Comparison of ENCODE assay signal across 8 cellular contexts in the genomic region with DNA sequence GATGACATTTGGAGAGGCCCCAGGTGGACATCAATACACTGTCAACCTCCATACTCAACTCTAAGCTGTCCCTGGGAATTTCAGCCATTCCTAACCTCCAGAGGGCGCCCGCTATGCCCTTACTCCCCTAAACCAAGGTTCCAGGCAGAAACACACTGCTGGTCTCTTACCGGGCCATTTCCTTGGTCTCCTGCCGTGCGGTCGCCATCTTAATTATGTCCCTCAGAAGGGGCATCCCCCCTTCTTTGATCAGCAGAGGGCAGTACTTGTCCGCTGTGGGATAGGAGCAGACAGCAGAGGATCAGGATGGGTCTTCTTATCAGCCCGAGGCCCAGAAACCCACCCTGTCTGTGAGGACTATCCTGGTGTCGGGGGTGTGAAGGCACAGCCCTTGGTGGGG. TPM values are rescaled to one million over a fixed set of nuclear protein-coding genes. Genes with fewer than 3 reads are reported as not detected.
DNase-seq lines count a peak whose midpoint lies in the region; ATAC-seq and TF ChIP-seq lines count a peak whose summit lies in the region.

No MANE protein-coding gene starts in this region.

- H3K27me3 Mint-ChIP-seq in brain: peaks cover 4% of the 10 kb centered on the region

- H3K4me1 Mint-ChIP-seq in brain: peaks cover 12% of the 10 kb centered on the region

- H3K4me3 ChIP-seq in HFF-Myc (replicated peaks; ENCODE audit: low read depth, low read length): no peak overlapping the region

- no peak for ATAC-seq in HG02973 (IDR thresholded peaks at IDR 0.05; ENCODE audit: unreplicated experiment)

- DNase-seq in COLO829 (ENCODE audit: low spot score) (peak; percentile 78), HFF-Myc (ENCODE audit: extremely low read depth, low read depth) (peak; percentile 74), NCI-H82 treated with DMSO at 0.1 percent for 48 hours (lab: John Stamatoyannopoulos, UW; ENCODE audit: unreplicated experiment) (peak; percentile 85), iPS-NIHi11 (ENCODE audit: low spot score) (peak; percentile 88), smooth muscle cell of the brain vasculature (ENCODE audit: low read depth, low spot score) (peak; percentile 64), NCI-H1436 treated with DMSO at 0.1 percent for 48 hours (lab: John Stamatoyannopoulos, UW) (no peak)

- H3K9me3 Mint-ChIP-seq in brain: no peaks in the 10 kb centered on the region

- H3K36me3 Mint-ChIP-seq in brain: peaks cover 32% of the 10 kb centered on the region

- TF ChIP-seq CTCF in HFF-Myc (IDR thresholded peaks at IDR 0.05; ENCODE audit: low read depth, low read length, missing control alignments) (peak; percentile 93), brain (conservative IDR thresholded peaks at IDR 0.05) (peak; percentile 55 to 72)

- H3K4me3 Mint-ChIP-seq in brain: peak overlapping the region in 1 of 5 experiments; percentile 7

- peak overlapping the region in 4 of 5 experiments; percentile 79 to 89 (median 82) for H3K27ac Mint-ChIP-seq in brain

RNA-seq across cellular contexts. Expression of gene ZDHHC12, which starts 9.3 kb away (rescaled TPM):
- polyA plus RNA-seq in brain (ENCODE audit: insufficient read depth, low read depth, low replicate concordance): 53.2 TPM

RNA-seq across cellular contexts. Expression of gene PKN3, which starts 31.0 kb away (rescaled TPM):
- polyA plus RNA-seq in brain (ENCODE audit: insufficient read depth, low read depth, low replicate concordance): 14.2 TPM

RNA-seq across cellular contexts. Expression of gene ZER1, which starts 38.5 kb away (rescaled TPM):
- polyA plus RNA-seq in brain (ENCODE audit: insufficient read depth, low read depth, low replicate concordance): 96.5 TPM

RNA-seq across cellular contexts. Expression of gene SET, which starts 44.2 kb away (rescaled TPM):
- 527 TPM for polyA plus RNA-seq in brain (ENCODE audit: insufficient read depth, low read depth, low replicate concordance)

RNA-seq across cellular contexts. Expression of gene TBC1D13, which starts 53.8 kb away (rescaled TPM):
- 37.2 TPM for polyA plus RNA-seq in brain (ENCODE audit: insufficient read depth, low read depth, low replicate concordance)
